ENCODE assay signal across 10 cellular contexts in the genomic region with DNA sequence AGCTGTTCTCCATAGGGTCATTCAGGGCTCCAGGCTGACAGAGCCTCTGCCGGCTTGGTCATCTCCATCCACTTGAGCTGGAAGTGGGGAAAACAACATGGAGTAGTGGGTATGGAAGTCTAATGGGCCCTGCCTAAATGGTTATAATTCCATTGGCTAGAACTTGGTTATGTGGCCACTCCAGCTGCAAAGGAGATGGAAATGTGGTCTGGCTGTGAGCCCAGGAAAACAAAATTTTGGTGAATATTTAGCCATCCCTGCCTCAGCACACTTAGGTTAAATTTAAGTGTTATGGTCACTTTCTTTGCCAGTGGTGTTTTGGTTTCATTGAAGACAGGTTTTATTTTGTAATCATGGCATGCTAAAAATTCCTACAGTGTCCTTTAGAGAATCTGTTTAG.
A peak's percentile ranks its signal among the peaks of the same experiment; 100 is the strongest.
DNase-seq lines count a peak whose midpoint lies in the region; ATAC-seq, FAIRE-seq and TF ChIP-seq lines count a peak whose summit lies in the region.
"Had no signal": no experiment of that assay in that cellular context is flagged by ENCODE, and none has a peak within 500 bp of the region (broad histone marks: within the 10 kb centered on the region; RNA-seq: fewer than 3 reads in every experiment).

No MANE protein-coding gene starts in this region.

- no peak overlapping the region for H3K9ac ChIP-seq in mesenchymal stem cell (ENCODE audit: low read length)

- H2AK5ac ChIP-seq in mesenchymal stem cell (ENCODE audit: low read length, severe bottlenecking), result no peak overlapping the region

- H2BK15ac ChIP-seq in mesenchymal stem cell (ENCODE audit: low read depth, poor library complexity, severe bottlenecking), result no peak overlapping the region

- TF ChIP-seq CTCF in bronchial epithelial cell (IDR thresholded peaks at IDR 0.05; ENCODE audit: insufficient read depth, low read length, severe bottlenecking), result no peak

- H2BK120ac ChIP-seq in mesenchymal stem cell (ENCODE audit: low read depth, low read length), result no peak overlapping the region

- 81% methylated on average over 1 of the region's 1 CpG for WGBS in mesenchymal stem cell

- H3K79me1 ChIP-seq in mesenchymal stem cell (replicated peaks; ENCODE audit: low read length, poor library complexity, severe bottlenecking), result peaks cover 31% of the 10 kb centered on the region

- peak overlapping the region; percentile 64 for H3K27ac ChIP-seq in mesenchymal stem cell (ENCODE audit: low read length, poor library complexity, severe bottlenecking)

- peak overlapping the region; percentile 46 for H2BK5ac ChIP-seq in mesenchymal stem cell (ENCODE audit: low read depth, low read length, poor library complexity, severe bottlenecking)

- H3K36me3 ChIP-seq in bronchial epithelial cell (ENCODE audit: control insufficient read depth, insufficient read depth, low read length), result peaks cover 6% of the 10 kb centered on the region
- peaks cover 13 to 34% of the 10 kb centered on the region in 2 experiments for H3K36me3 ChIP-seq in mesenchymal stem cell (ENCODE audit: control insufficient read depth in 1 of 2, insufficient read depth in 2 of 2, low read depth in 1 of 2, low read length in 2 of 2)

- no peak overlapping the region for H3K14ac ChIP-seq in mesenchymal stem cell (ENCODE audit: low read length in 2 of 2)

- H3K9me3 ChIP-seq in mesenchymal stem cell (ENCODE audit: control insufficient read depth, low read length), result no peaks in the 10 kb centered on the region

- H3K18ac ChIP-seq in mesenchymal stem cell (ENCODE audit: low read depth in 1 of 2, low read length in 2 of 2), result peak overlapping the region in 1 of 2 experiments; percentile 34

- H3K4me1 ChIP-seq in mesenchymal stem cell (ENCODE audit: control insufficient read depth, insufficient read depth, low read depth, low read length), result peaks cover 12% of the 10 kb centered on the region

- H4K91ac ChIP-seq in mesenchymal stem cell (ENCODE audit: low read length), result no peak overlapping the region

- no peaks in the 10 kb centered on the region for H3K27me3 ChIP-seq in bronchial epithelial cell (ENCODE audit: control insufficient read depth, insufficient read depth, low read length)
- H3K27me3 ChIP-seq in mesenchymal stem cell (ENCODE audit: control insufficient read depth in 1 of 2, insufficient read depth in 1 of 2, low read length in 2 of 2), result no peaks in the 10 kb centered on the region

- H3K4ac ChIP-seq in mesenchymal stem cell (ENCODE audit: low read depth in 1 of 2, low read length in 2 of 2), result no peak overlapping the region

- peak; percentile 66 for FAIRE-seq in bronchial epithelial cell (lab: Jason Lieb, UNC)
- FAIRE-seq: HepG2 had no signal

- no peak overlapping the region for H3K23ac ChIP-seq in mesenchymal stem cell (ENCODE audit: low read length in 2 of 2)

- H3K4me3 ChIP-seq in bronchial epithelial cell (ENCODE audit: low read depth, low read length) (no peak overlapping the region), mesenchymal stem cell (ENCODE audit: insufficient read depth in 1 of 2, low read depth in 1 of 2, low read length in 2 of 2) (no peak overlapping the region)

- no peak overlapping the region for H3K4me2 ChIP-seq in mesenchymal stem cell (ENCODE audit: low read length, poor library complexity, severe bottlenecking)

- no peak overlapping the region for H2AFZ ChIP-seq in mesenchymal stem cell (ENCODE audit: low read depth, low read length)

- H4K8ac ChIP-seq in mesenchymal stem cell (ENCODE audit: low read length), result no peak overlapping the region

- peak; percentile 10 for DNase-seq in A172 (ENCODE audit: low spot score)
- DNase-seq in EL, result peak; percentile 58
- no peak for DNase-seq in bronchial epithelial cell (ENCODE audit: low read depth)
- DNase-seq in mesenchymal stem cell, result no peak
- no peak for DNase-seq in foreskin melanocyte
- DNase-seq in NCI-H146 (lab: John Stamatoyannopoulos, UW), result no peak
- DNase-seq: dermis blood vessel endothelial cell had no signal

- H2BK12ac ChIP-seq in mesenchymal stem cell (ENCODE audit: low read length in 2 of 2), result no peak overlapping the region

- ATAC-seq in HG03139 (IDR thresholded peaks at IDR 0.05; ENCODE audit: unreplicated experiment), result no peak
- no peak for ATAC-seq in HG03571 (IDR thresholded peaks at IDR 0.05; ENCODE audit: unreplicated experiment)
- ATAC-seq: HepG2 had no signal

Comparison
In these comparisons a context has a peak if more than half of its experiments do, and no peak if none do; other contexts are left out.
1. DNase-seq: peak in A172 (single experiment) and EL (single experiment); none in bronchial epithelial cell (single experiment), mesenchymal stem cell (single experiment), foreskin melanocyte (single experiment) and NCI-H146 (single experiment).